ENCODE assay signal across 8 cellular contexts in genomic region chr10:12348341-12348869, GRCh38. TPM values are rescaled to one million over a fixed set of nuclear protein-coding genes. Genes with fewer than 3 reads are reported as not detected.
DNase-seq lines count a peak whose midpoint lies in the region; ATAC-seq and TF ChIP-seq lines count a peak whose summit lies in the region.

No MANE protein-coding gene starts in this region.

- H3K9ac ChIP-seq in HUES6 (ENCODE audit: low read length): peak overlapping the region; percentile 12

- H3K36me3 ChIP-seq in HUES6 (ENCODE audit: control insufficient read depth, insufficient read depth, low read length) (no peaks in the 10 kb centered on the region), muscle layer of duodenum (ENCODE audit: control insufficient read depth in 1 of 2, insufficient read depth in 2 of 2, low read length in 2 of 2) (no peaks in the 10 kb centered on the region)

- TF ChIP-seq CTCF in AG09309 (IDR thresholded peaks at IDR 0.05; ENCODE audit: control insufficient read depth, insufficient read depth, low read depth, low read length, missing control alignments): no peak

- H3K4me1 ChIP-seq in HUES6 (ENCODE audit: control insufficient read depth, insufficient read depth, low read length) (peaks cover 23% of the 10 kb centered on the region), muscle layer of duodenum (ENCODE audit: control insufficient read depth in 1 of 2, insufficient read depth in 2 of 2, low read length in 2 of 2) (peaks cover 7 to 13% of the 10 kb centered on the region in 2 donors)

- peaks cover 46% of the 10 kb centered on the region for H3K27me3 ChIP-seq in HUES6 (ENCODE audit: control insufficient read depth, insufficient read depth, low read length)
- H3K27me3 ChIP-seq in muscle layer of duodenum (ENCODE audit: low read depth, low read length): no peaks in the 10 kb centered on the region

- DNase-seq in AG09309 (ENCODE audit: low read depth) (no peak), cerebellum (ENCODE audit: low spot score) (peak; percentile 45)
- DNase-seq in stimulated activated CD4-positive, alpha-beta T cell treated with anti-CD3 and anti-CD28 coated beads, Interleukin-2, amount 100 ng/mL, for 48 hours: no peak
- no peak for DNase-seq in activated effector memory CD4-positive, alpha-beta T cell treated with anti-CD3 and anti-CD28 coated beads, Interleukin-2, amount 50 U/mL, for 16 hours

- peak overlapping the region; percentile 57 for H3K4me3 ChIP-seq in AG09309 (ENCODE audit: control insufficient read depth, low read depth, low read length)
- H3K4me3 ChIP-seq in HUES6 (ENCODE audit: low read depth, low read length): peak overlapping the region; percentile 64
- peak overlapping the region; percentile 21 to 51 for H3K4me3 ChIP-seq in muscle layer of duodenum (ENCODE audit: low read depth in 1 of 2, low read length in 2 of 2)

- H3K9me3 ChIP-seq in HUES6 (ENCODE audit: control insufficient read depth, insufficient read depth, low read depth, low read length): no peaks in the 10 kb centered on the region
- H3K9me3 ChIP-seq in muscle layer of duodenum (ENCODE audit: control insufficient read depth in 1 of 2, low read length in 2 of 2): no peaks in the 10 kb centered on the region

- no peak overlapping the region for H3K27ac ChIP-seq in HUES6 (ENCODE audit: low read depth, low read length)
- H3K27ac ChIP-seq in muscle layer of duodenum (ENCODE audit: low read length): peak overlapping the region; percentile 41

- ATAC-seq in HG02885 (IDR thresholded peaks at IDR 0.05; ENCODE audit: poor library complexity, unreplicated experiment) (no peak), HG02763 (IDR thresholded peaks at IDR 0.05; ENCODE audit: unreplicated experiment) (no peak)

RNA-seq across cellular contexts. Expression of gene CAMK1D, which starts 0.9 kb away (rescaled TPM):
- 10.8 TPM for total RNA-seq in cerebellum
